9 cellular contexts compared by ENCODE assay signal in the genomic region with DNA sequence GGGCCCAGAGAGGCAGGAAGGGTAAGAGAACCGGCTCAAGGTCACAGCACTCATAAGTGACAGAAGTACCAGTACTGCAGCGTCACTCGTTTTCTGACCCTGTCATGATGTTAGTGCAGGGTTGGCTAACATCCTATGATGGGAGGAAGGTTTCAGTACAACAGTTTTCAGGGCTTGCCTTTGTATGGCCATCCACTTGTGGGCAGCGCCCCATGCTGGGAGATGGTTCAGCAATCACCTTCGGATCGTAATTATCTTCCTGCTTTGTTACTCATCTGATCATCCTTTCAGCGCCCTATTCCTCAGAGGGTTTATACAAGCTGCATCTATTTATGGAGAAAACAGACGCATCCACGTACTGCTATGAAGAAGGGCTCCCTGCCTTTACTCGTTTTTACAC. TPM values are rescaled to one million over a fixed set of nuclear protein-coding genes. Genes with fewer than 3 reads are reported as not detected.
DNase-seq lines count a peak whose midpoint lies in the region; ATAC-seq and TF ChIP-seq lines count a peak whose summit lies in the region.
"Had no signal": no experiment of that assay in that cellular context is flagged by ENCODE, and none has a peak within 500 bp of the region (broad histone marks: within the 10 kb centered on the region; RNA-seq: fewer than 3 reads in every experiment).

No MANE protein-coding gene starts in this region.

- peak in 1 of 2 donors; percentile 7 for TF ChIP-seq CTCF in fibroblast of lung (conservative IDR thresholded peaks at IDR 0.05 in 1 of 2, IDR thresholded peaks at IDR 0.05 in 1 of 2; ENCODE audit: low read depth in 1 of 2, low read length in 2 of 2)
- TF ChIP-seq CTCF in progenitor cell of endocrine pancreas (IDR thresholded peaks at IDR 0.05; ENCODE audit: unreplicated experiment) = no peak

- no peak overlapping the region for H2AFZ ChIP-seq in fibroblast of lung (ENCODE audit: low read length)

- peaks cover 2% of the 10 kb centered on the region for H3K27me3 Mint-ChIP-seq in progenitor cell of endocrine pancreas

- H3K36me3 Mint-ChIP-seq in progenitor cell of endocrine pancreas (ENCODE audit: insufficient read depth) = no peaks in the 10 kb centered on the region

- peaks cover 5% of the 10 kb centered on the region for H3K4me1 ChIP-seq in fibroblast of lung (ENCODE audit: control insufficient read depth, extremely low read depth, insufficient read depth, low read length)

- H4K20me1 ChIP-seq in fibroblast of lung (ENCODE audit: control insufficient read depth, extremely low read depth, insufficient read depth, low read length) = no peaks in the 10 kb centered on the region

- peak overlapping the region; percentile 90 for H3K4me3 Mint-ChIP-seq in progenitor cell of endocrine pancreas (ENCODE audit: low read depth)

- DNase-seq in ELF-1 (ENCODE audit: low read depth, low spot score) (peak; percentile 39), NCI-H748 (lab: John Stamatoyannopoulos, UW; ENCODE audit: unreplicated experiment) (peak; percentile 91), fibroblast of lung (ENCODE audit: low read depth in 2 of 2) (peak in 1 of 2 donors; percentile 58), progenitor cell of endocrine pancreas (ENCODE audit: low spot score, unreplicated experiment) (no peak), HuH-7 (ENCODE audit: low spot score) (no peak), COLO829 (ENCODE audit: low spot score) (no peak)
- DNase-seq: Karpas-422 had no signal

- H3K79me2 ChIP-seq in fibroblast of lung (ENCODE audit: control insufficient read depth, insufficient read depth, low read length) = peaks cover 70% of the 10 kb centered on the region

- ATAC-seq in HG03460 (IDR thresholded peaks at IDR 0.05; ENCODE audit: unreplicated experiment) (no peak), GM21423 (IDR thresholded peaks at IDR 0.05; ENCODE audit: unreplicated experiment) (no peak)

- H3K4me2 ChIP-seq in fibroblast of lung (ENCODE audit: extremely low read depth, insufficient read depth, low read length) = peak overlapping the region; percentile 73

- no peak overlapping the region for H3K27ac Mint-ChIP-seq in progenitor cell of endocrine pancreas

- H3K9me3 Mint-ChIP-seq in progenitor cell of endocrine pancreas (ENCODE audit: low read depth) = no peaks in the 10 kb centered on the region

- H3K27me3 ChIP-seq in fibroblast of lung (ENCODE audit: control insufficient read depth, insufficient read depth, low read length) = no peaks in the 10 kb centered on the region

- H3K9ac ChIP-seq in fibroblast of lung (ENCODE audit: insufficient read depth, low read length) = no peak overlapping the region

- H3K4me3 ChIP-seq in fibroblast of lung (replicated peaks in 1 of 4; ENCODE audit: control extremely low read depth in 1 of 4, insufficient read depth in 1 of 4, low read depth in 3 of 4, low read length in 4 of 4) = peak overlapping the region; percentile 83 to 92 (median 92)

- no peak overlapping the region for H3K27ac ChIP-seq in fibroblast of lung (ENCODE audit: insufficient read depth, low read length)

- H3K4me1 Mint-ChIP-seq in progenitor cell of endocrine pancreas (ENCODE audit: low read depth) = peaks cover 6% of the 10 kb centered on the region

- H3K9me3 ChIP-seq in fibroblast of lung (ENCODE audit: control insufficient read depth, insufficient read depth, low read depth, low read length) = no peaks in the 10 kb centered on the region

- no peaks in the 10 kb centered on the region for H3K36me3 ChIP-seq in fibroblast of lung (ENCODE audit: control insufficient read depth, insufficient read depth, low read length)

RNA-seq across cellular contexts. Expression of a gene that starts 2.4 kb away (rescaled TPM):
- total RNA-seq in fibroblast of lung = 44.9 and 83.4 TPM in 2 replicates
- 84.4 and 109 TPM in 2 replicates for polyA plus RNA-seq in fibroblast of lung
- polyA plus RNA-seq in fibroblast of lung (2012) = 56.7 and 103 TPM in 2 replicates
- 178 and 206 TPM in 2 replicates for polyA minus RNA-seq in fibroblast of lung (ENCODE audit: low replicate concordance)
- 58.6 and 63.8 TPM in 2 replicates for total RNA-seq in progenitor cell of endocrine pancreas

Comparison
In these comparisons a context has a peak if more than half of its experiments do, and no peak if none do; other contexts are left out.
1. DNase-seq: peak in ELF-1 (single experiment) and NCI-H748 (single experiment); none in progenitor cell of endocrine pancreas (single experiment), HuH-7 (single experiment) and COLO829 (single experiment).